1 cellular context compared by ENCODE assay signal in genomic region chr11:75152651-75153553, GRCh38.
TF ChIP-seq lines count a peak whose summit lies in the region.

No MANE protein-coding gene starts in this region.

TF ChIP-seq in HepG2, 621 proteins besides CTCF, POLR2A, EP300 and RAD21 (continued from another document):
- TF ChIP-seq ARID4A (CRISPR knock-in tag; IDR thresholded peaks at IDR 0.05; ENCODE audit: borderline replicate concordance) (no peak), RARA (CRISPR knock-in tag; IDR thresholded peaks at IDR 0.05) (peak; percentile 12; the same call in 1 of the 2 replicates), HIC2 (CRISPR knock-in tag; IDR thresholded peaks at IDR 0.05; ENCODE audit: low read depth) (no peak), SALL1 (CRISPR knock-in tag; IDR thresholded peaks at IDR 0.05) (peak; percentile 48; the same call in 1 of the 2 replicates), HNRNPUL1 (IDR thresholded peaks at IDR 0.05; ENCODE audit: low read depth, low read length) (no peak), MXI1 (IDR thresholded peaks at IDR 0.05; ENCODE audit: borderline replicate concordance, low read depth, low read length) (no peak), ZBTB20 (CRISPR knock-in tag; IDR thresholded peaks at IDR 0.05; ENCODE audit: borderline replicate concordance, low read depth) (no peak), MAFF (IDR thresholded peaks at IDR 0.05; ENCODE audit: low read depth, low read length) (0 out of 2 replicates have a peak, but pooled peaks have one; percentile 6), RFXANK (CRISPR knock-in tag; IDR thresholded peaks at IDR 0.05) (no peak), KLF16 (CRISPR knock-in tag; IDR thresholded peaks at IDR 0.05) (no peak), ZNF687 (CRISPR knock-in tag; IDR thresholded peaks at IDR 0.05) (peak; percentile 45; the same call in 1 of the 2 replicates), NR2F6 (IDR thresholded peaks at IDR 0.05) (peak; percentile 10; the same call in 1 of the 2 replicates), NR2F6 (CRISPR knock-in tag; IDR thresholded peaks at IDR 0.05) (0 out of 2 replicates have a peak, but pooled peaks have one; percentile 21), GABPA (IDR thresholded peaks at IDR 0.05; ENCODE audit: low read depth, low read length) (no peak), GABPA (CRISPR knock-in tag; IDR thresholded peaks at IDR 0.05; ENCODE audit: low read depth) (0 out of 2 replicates have a peak, but pooled peaks have one; percentile 14), ZEB1 (IDR thresholded peaks at IDR 0.05; ENCODE audit: insufficient replicate concordance, low read depth) (peak; percentile 22), HNF4A (CRISPR knock-in tag; IDR thresholded peaks at IDR 0.05) (peak; percentile 29; the same call in 1 of the 2 replicates), GATAD2A (CRISPR knock-in tag; IDR thresholded peaks at IDR 0.05) (no peak), FOXK2 (IDR thresholded peaks at IDR 0.05) (no peak), TGIF2 (CRISPR knock-in tag; IDR thresholded peaks at IDR 0.05) (no peak), ZNF850 (CRISPR knock-in tag; conservative IDR thresholded peaks at IDR 0.05) (no peak), GTF3A (CRISPR knock-in tag; conservative IDR thresholded peaks at IDR 0.05) (no peak), CREM (IDR thresholded peaks at IDR 0.05) (0 out of 2 replicates have a peak, but pooled peaks have one; percentile 10), CREM (CRISPR knock-in tag; IDR thresholded peaks at IDR 0.05) (no peak), HNRNPLL (IDR thresholded peaks at IDR 0.05; ENCODE audit: low read depth, low read length, poor library complexity, severe bottlenecking) (no peak)
- TF ChIP-seq, protein P1, sequence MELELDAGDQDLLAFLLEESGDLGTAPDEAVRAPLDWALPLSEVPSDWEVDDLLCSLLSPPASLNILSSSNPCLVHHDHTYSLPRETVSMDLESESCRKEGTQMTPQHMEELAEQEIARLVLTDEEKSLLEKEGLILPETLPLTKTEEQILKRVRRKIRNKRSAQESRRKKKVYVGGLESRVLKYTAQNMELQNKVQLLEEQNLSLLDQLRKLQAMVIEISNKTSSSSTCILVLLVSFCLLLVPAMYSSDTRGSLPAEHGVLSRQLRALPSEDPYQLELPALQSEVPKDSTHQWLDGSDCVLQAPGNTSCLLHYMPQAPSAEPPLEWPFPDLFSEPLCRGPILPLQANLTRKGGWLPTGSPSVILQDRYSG (CRISPR knock-in tag; IDR thresholded peaks at IDR 0.05) = no peak
- TF ChIP-seq, protein P2, sequence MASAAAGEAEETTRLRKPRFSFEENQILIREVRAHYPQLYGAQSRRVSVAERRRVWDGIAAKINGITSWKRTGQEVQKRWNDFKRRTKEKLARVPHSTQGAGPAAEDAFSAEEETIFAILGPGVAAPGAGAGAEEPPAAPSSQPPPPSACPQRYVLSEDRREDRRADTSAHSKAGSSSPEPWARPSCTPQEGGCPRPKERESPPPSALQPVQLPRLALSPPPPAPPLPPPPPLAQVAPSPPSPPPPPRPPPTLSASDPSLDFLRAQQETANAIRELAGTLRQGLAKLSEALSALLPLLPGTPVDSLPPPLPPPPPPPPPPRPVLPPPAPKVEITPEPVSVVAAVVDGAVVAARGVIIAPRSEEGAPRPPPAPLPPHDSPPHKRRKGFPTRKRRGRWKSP (CRISPR knock-in tag; IDR thresholded peaks at IDR 0.05) = no peak
- TF ChIP-seq, protein P3, sequence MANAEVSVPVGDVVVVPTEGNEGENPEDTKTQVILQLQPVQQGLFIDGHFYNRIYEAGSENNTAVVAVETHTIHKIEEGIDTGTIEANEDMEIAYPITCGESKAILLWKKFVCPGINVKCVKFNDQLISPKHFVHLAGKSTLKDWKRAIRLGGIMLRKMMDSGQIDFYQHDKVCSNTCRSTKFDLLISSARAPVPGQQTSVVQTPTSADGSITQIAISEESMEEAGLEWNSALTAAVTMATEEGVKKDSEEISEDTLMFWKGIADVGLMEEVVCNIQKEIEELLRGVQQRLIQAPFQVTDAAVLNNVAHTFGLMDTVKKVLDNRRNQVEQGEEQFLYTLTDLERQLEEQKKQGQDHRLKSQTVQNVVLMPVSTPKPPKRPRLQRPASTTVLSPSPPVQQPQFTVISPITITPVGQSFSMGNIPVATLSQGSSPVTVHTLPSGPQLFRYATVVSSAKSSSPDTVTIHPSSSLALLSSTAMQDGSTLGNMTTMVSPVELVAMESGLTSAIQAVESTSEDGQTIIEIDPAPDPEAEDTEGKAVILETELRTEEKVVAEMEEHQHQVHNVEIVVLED (CRISPR knock-in tag; IDR thresholded peaks at IDR 0.05; ENCODE audit: borderline replicate concordance) = 0 out of 2 replicates have a peak, but pooled peaks have one; percentile 15
- TF ChIP-seq, protein P4, sequence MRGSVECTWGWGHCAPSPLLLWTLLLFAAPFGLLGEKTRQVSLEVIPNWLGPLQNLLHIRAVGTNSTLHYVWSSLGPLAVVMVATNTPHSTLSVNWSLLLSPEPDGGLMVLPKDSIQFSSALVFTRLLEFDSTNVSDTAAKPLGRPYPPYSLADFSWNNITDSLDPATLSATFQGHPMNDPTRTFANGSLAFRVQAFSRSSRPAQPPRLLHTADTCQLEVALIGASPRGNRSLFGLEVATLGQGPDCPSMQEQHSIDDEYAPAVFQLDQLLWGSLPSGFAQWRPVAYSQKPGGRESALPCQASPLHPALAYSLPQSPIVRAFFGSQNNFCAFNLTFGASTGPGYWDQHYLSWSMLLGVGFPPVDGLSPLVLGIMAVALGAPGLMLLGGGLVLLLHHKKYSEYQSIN (CRISPR knock-in tag; IDR thresholded peaks at IDR 0.05; ENCODE audit: borderline replicate concordance) = no peak
- TF ChIP-seq, protein P5, sequence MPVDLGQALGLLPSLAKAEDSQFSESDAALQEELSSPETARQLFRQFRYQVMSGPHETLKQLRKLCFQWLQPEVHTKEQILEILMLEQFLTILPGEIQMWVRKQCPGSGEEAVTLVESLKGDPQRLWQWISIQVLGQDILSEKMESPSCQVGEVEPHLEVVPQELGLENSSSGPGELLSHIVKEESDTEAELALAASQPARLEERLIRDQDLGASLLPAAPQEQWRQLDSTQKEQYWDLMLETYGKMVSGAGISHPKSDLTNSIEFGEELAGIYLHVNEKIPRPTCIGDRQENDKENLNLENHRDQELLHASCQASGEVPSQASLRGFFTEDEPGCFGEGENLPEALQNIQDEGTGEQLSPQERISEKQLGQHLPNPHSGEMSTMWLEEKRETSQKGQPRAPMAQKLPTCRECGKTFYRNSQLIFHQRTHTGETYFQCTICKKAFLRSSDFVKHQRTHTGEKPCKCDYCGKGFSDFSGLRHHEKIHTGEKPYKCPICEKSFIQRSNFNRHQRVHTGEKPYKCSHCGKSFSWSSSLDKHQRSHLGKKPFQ (CRISPR knock-in tag; IDR thresholded peaks at IDR 0.05; ENCODE audit: insufficient replicate concordance) = no peak
- TF ChIP-seq, protein P6, sequence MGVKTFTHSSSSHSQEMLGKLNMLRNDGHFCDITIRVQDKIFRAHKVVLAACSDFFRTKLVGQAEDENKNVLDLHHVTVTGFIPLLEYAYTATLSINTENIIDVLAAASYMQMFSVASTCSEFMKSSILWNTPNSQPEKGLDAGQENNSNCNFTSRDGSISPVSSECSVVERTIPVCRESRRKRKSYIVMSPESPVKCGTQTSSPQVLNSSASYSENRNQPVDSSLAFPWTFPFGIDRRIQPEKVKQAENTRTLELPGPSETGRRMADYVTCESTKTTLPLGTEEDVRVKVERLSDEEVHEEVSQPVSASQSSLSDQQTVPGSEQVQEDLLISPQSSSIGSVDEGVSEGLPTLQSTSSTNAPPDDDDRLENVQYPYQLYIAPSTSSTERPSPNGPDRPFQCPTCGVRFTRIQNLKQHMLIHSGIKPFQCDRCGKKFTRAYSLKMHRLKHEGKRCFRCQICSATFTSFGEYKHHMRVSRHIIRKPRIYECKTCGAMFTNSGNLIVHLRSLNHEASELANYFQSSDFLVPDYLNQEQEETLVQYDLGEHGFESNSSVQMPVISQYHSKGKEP (CRISPR knock-in tag; IDR thresholded peaks at IDR 0.05) = no peak
- TF ChIP-seq, protein P7, sequence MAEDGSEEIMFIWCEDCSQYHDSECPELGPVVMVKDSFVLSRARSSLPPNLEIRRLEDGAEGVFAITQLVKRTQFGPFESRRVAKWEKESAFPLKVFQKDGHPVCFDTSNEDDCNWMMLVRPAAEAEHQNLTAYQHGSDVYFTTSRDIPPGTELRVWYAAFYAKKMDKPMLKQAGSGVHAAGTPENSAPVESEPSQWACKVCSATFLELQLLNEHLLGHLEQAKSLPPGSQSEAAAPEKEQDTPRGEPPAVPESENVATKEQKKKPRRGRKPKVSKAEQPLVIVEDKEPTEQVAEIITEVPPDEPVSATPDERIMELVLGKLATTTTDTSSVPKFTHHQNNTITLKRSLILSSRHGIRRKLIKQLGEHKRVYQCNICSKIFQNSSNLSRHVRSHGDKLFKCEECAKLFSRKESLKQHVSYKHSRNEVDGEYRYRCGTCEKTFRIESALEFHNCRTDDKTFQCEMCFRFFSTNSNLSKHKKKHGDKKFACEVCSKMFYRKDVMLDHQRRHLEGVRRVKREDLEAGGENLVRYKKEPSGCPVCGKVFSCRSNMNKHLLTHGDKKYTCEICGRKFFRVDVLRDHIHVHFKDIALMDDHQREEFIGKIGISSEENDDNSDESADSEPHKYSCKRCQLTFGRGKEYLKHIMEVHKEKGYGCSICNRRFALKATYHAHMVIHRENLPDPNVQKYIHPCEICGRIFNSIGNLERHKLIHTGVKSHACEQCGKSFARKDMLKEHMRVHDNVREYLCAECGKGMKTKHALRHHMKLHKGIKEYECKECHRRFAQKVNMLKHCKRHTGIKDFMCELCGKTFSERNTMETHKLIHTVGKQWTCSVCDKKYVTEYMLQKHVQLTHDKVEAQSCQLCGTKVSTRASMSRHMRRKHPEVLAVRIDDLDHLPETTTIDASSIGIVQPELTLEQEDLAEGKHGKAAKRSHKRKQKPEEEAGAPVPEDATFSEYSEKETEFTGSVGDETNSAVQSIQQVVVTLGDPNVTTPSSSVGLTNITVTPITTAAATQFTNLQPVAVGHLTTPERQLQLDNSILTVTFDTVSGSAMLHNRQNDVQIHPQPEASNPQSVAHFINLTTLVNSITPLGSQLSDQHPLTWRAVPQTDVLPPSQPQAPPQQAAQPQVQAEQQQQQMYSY (CRISPR knock-in tag; IDR thresholded peaks at IDR 0.05) = no peak
TF ChIP-seq in HepG2: peak in this region for 32.
